ENCODE assay signal across 10 cellular contexts in genomic region chr11:96162816-96163499, GRCh38.
DNase-seq lines count a peak whose midpoint lies in the region; ATAC-seq, FAIRE-seq and TF ChIP-seq lines count a peak whose summit lies in the region.
"Had no signal": no experiment of that assay in that cellular context is flagged by ENCODE, and none has a peak within 500 bp of the region (broad histone marks: within the 10 kb centered on the region; RNA-seq: fewer than 3 reads in every experiment).

No MANE protein-coding gene starts in this region.

- peak; percentile 72 to 92 for ATAC-seq in gastrocnemius medialis
- no peak for ATAC-seq in GM19397 (IDR thresholded peaks at IDR 0.05; ENCODE audit: unreplicated experiment)

- no peaks in the 10 kb centered on the region for H3K9me3 ChIP-seq in gastrocnemius medialis
- H3K9me3 ChIP-seq in kidney (ENCODE audit: control insufficient read depth in 1 of 2, low read length in 2 of 2): no peaks in the 10 kb centered on the region
- H3K9me3 ChIP-seq: HAP-1 had no signal

- no peak overlapping the region for H3K4me3 ChIP-seq in foreskin fibroblast (ENCODE audit: low read depth in 1 of 2, low read length in 2 of 2)
- no peak overlapping the region for H3K4me3 ChIP-seq in gastrocnemius medialis
- no peak overlapping the region for H3K4me3 ChIP-seq in kidney (ENCODE audit: low read length in 2 of 2)
- H3K4me3 ChIP-seq: HAP-1 had no signal

- DNase-seq in GM03348 (ENCODE audit: low spot score) (peak; percentile 84), T1000 (lab: John Stamatoyannopoulos, UW) (peak; percentile 15), foreskin fibroblast (peak; percentile 88 to 94), gastrocnemius medialis (peak; percentile 14 to 25), superior temporal gyrus (ENCODE audit: extremely low spot score) (no peak), kidney (no peak)
- no peak for DNase-seq in activated CD4-positive, alpha-beta T cell treated with anti-CD3 and anti-CD28 coated beads for 4 hours
- DNase-seq: activated T-cell treated with anti-CD3 and anti-CD28 coated beads, Interleukin-2, amount 50 U/mL, for 1 hour had no signal

- H3K27ac ChIP-seq in gastrocnemius medialis: peak overlapping the region; percentile 38 to 70 (median 56)
- H3K27ac ChIP-seq in kidney (ENCODE audit: low read depth in 2 of 2, low read length in 2 of 2): no peak overlapping the region

- no peaks in the 10 kb centered on the region for H3K27me3 ChIP-seq in gastrocnemius medialis

- no peak for FAIRE-seq in kidney (lab: Jason Lieb, UNC)

- intact Hi-C loops in gastrocnemius medialis (cut with DNase I; ENCODE audit: low total_unique reads) (no loop called here), kidney (cut with DNase I) (no loop called here)

- no peaks in the 10 kb centered on the region for H3K36me3 ChIP-seq in gastrocnemius medialis
- no peaks in the 10 kb centered on the region for H3K36me3 ChIP-seq in kidney (ENCODE audit: control insufficient read depth in 1 of 2, insufficient read depth in 2 of 2, low read length in 2 of 2)
- H3K36me3 ChIP-seq: HAP-1 had no signal

- no peak for TF ChIP-seq CTCF in foreskin fibroblast (IDR thresholded peaks at IDR 0.05; ENCODE audit: low read depth, low read length)
- TF ChIP-seq CTCF in gastrocnemius medialis (IDR thresholded peaks at IDR 0.05 in 4 of 5, conservative IDR thresholded peaks at IDR 0.05 in 1 of 5): no peak
- no peak for TF ChIP-seq CTCF in kidney (IDR thresholded peaks at IDR 0.05; ENCODE audit: borderline replicate concordance, extremely low read depth, insufficient read depth)

- no peak for TF ChIP-seq POLR2A in gastrocnemius medialis (IDR thresholded peaks at IDR 0.05)

- peaks cover 3 to 8% of the 10 kb centered on the region in 2 donors for H3K4me1 ChIP-seq in gastrocnemius medialis
- peaks cover 6 to 8% of the 10 kb centered on the region in 2 donors for H3K4me1 ChIP-seq in kidney (ENCODE audit: control insufficient read depth in 1 of 2, insufficient read depth in 1 of 2, low read depth in 1 of 2, low read length in 2 of 2)

- in situ Hi-C loops in gastrocnemius medialis (cut with MboI; ENCODE audit: low sequenced_read_pairs in 4 of 4): no loop called here

- H3K9ac ChIP-seq in kidney (ENCODE audit: low read length in 2 of 2): no peak overlapping the region

Comparison
In these comparisons a context has a peak if more than half of its experiments do, and no peak if none do; other contexts are left out.
1. DNase-seq: peak in GM03348 (single experiment), T1000 (single experiment), foreskin fibroblast (2 of 2) and gastrocnemius medialis (2 of 2); none in superior temporal gyrus (single experiment), activated CD4-positive, alpha-beta T cell treated with anti-CD3 and anti-CD28 coated beads for 4 hours (0 of 2) and kidney (single experiment).
2. H3K27ac ChIP-seq: peak in gastrocnemius medialis (4 of 4); none in kidney (0 of 2).